ENCODE assay signal across 9 cellular contexts in genomic region chr5:150236981-150237754, GRCh38. TPM values are rescaled to one million over a fixed set of nuclear protein-coding genes. Genes with fewer than 3 reads are reported as not detected.
"Had no signal": no experiment of that assay in that cellular context is flagged by ENCODE, and none has a peak within 500 bp of the region (broad histone marks: within the 10 kb centered on the region; RNA-seq: fewer than 3 reads in every experiment).

No MANE protein-coding gene starts in this region.

- H3K36me3 ChIP-seq: HAP-1 had no signal

- H3K9me3 Mint-ChIP-seq: HFFc6 had no signal

- H3K4me3 ChIP-seq: GM23248, HAP-1 had no signal

- H3K9ac ChIP-seq: GM23248 had no signal

- H3K4me3 Mint-ChIP-seq: HFFc6 had no signal

- H2AFZ ChIP-seq: GM23248 had no signal

- H3K4me1 ChIP-seq: HAP-1 had no signal

- H3K27ac ChIP-seq: GM23248, HL-60 had no signal

- H3K27ac Mint-ChIP-seq: HFFc6 had no signal

- H3K9me3 ChIP-seq: HAP-1 had no signal

- DNase-seq: GM23248, GOT3, H7, HFFc6, KG1 had no signal

- ATAC-seq: HCT116, HepG2 had no signal

RNA-seq across cellular contexts. Expression of gene SLC6A7, which starts 47.3 kb away (rescaled TPM):
- polyA plus RNA-seq: GM23248, HepG2 had no signal

RNA-seq across cellular contexts. Expression of gene CAMK2A, which starts 52.4 kb away (rescaled TPM):
- polyA plus RNA-seq: GM23248, HepG2 had no signal
